Comparison of ENCODE assay signal across 17 cellular contexts in genomic region chr10:121553455-121553854, GRCh38. TPM values are rescaled to one million over a fixed set of nuclear protein-coding genes. Genes with fewer than 3 reads are reported as not detected.
DNase-seq lines count a peak whose midpoint lies in the region; ATAC-seq, FAIRE-seq and TF ChIP-seq lines count a peak whose summit lies in the region.
"Had no signal": no experiment of that assay in that cellular context is flagged by ENCODE, and none has a peak within 500 bp of the region (broad histone marks: within the 10 kb centered on the region; RNA-seq: fewer than 3 reads in every experiment).

No MANE protein-coding gene starts in this region.

- no peak overlapping the region for H3K4me3 Mint-ChIP-seq in CD8-positive, alpha-beta memory T cell
- H3K4me3 Mint-ChIP-seq: activated naive CD8-positive, alpha-beta T cell; T-helper 1 cell treated with Interleukin-12 subunit alpha and Interleukin-12 subunit beta and Interleukin-4 antibody, amounts not matched to agents 30 μg/mL and 1 μg/mL, for 36 hours had no signal

- H3K36me3 ChIP-seq in HepG2 (replicated peaks in 1 of 2; ENCODE audit: control insufficient read depth in 1 of 2, insufficient read depth in 2 of 2, low read length in 2 of 2) (no peaks in the 10 kb centered on the region), right lobe of liver (no peaks in the 10 kb centered on the region), H7 (replicated peaks; ENCODE audit: control insufficient read depth, insufficient read depth, low read length) (peaks cover 15% of the 10 kb centered on the region)
- H3K36me3 ChIP-seq in CD8-positive, alpha-beta memory T cell (ENCODE audit: insufficient read depth, low read length), result no peaks in the 10 kb centered on the region
- H3K36me3 ChIP-seq: Peyer's patch had no signal

- H4K20me1 ChIP-seq in HepG2 (ENCODE audit: insufficient read depth, low read length), result no peaks in the 10 kb centered on the region

- peaks cover 0 to 2% (median 2%) of the 10 kb centered on the region in 3 donors for H3K36me3 Mint-ChIP-seq in CD8-positive, alpha-beta memory T cell
- H3K36me3 Mint-ChIP-seq: activated naive CD8-positive, alpha-beta T cell had no signal

- H3K27me3 ChIP-seq in HepG2 (ENCODE audit: control insufficient read depth in 1 of 2, insufficient read depth in 2 of 2, low read length in 2 of 2) (no peaks in the 10 kb centered on the region; a peak in 1 of 5 replicates), right lobe of liver (no peaks in the 10 kb centered on the region), H7 (ENCODE audit: control insufficient read depth, insufficient read depth, low read length) (no peaks in the 10 kb centered on the region)
- H3K27me3 ChIP-seq in CD8-positive, alpha-beta memory T cell (ENCODE audit: insufficient read depth, low read length, poor library complexity, severe bottlenecking), result no peaks in the 10 kb centered on the region
- H3K27me3 ChIP-seq: Peyer's patch had no signal

- H3K27me3 Mint-ChIP-seq in CD8-positive, alpha-beta memory T cell, result peaks cover 0 to 2% of the 10 kb centered on the region in 2 donors
- H3K27me3 Mint-ChIP-seq: activated naive CD8-positive, alpha-beta T cell had no signal

- no peak overlapping the region for H3K27ac Mint-ChIP-seq in CD8-positive, alpha-beta memory T cell
- H3K27ac Mint-ChIP-seq: activated naive CD8-positive, alpha-beta T cell; T-helper 1 cell treated with Interleukin-12 subunit alpha and Interleukin-12 subunit beta and Interleukin-4 antibody, amounts not matched to agents 30 μg/mL and 1 μg/mL, for 36 hours had no signal

- intact Hi-C loops in HepG2 (cut with micrococcal nuclease; ENCODE audit: unreplicated experiment), result no loop called here
- intact Hi-C loops in right lobe of liver (cut with DNase I), result no loop called here
- intact Hi-C loops in left colon (cut with DNase I, micrococcal nuclease), result no loop called here

- H3K4me3 ChIP-seq in HepG2 (replicated peaks in 1 of 3; ENCODE audit: insufficient read depth in 1 of 3, low read depth in 2 of 3, low read length in 3 of 3), result no peak overlapping the region
- no peak overlapping the region for H3K4me3 ChIP-seq in right lobe of liver
- H3K4me3 ChIP-seq in H7 (ENCODE audit: insufficient read depth, low read depth, low read length), result no peak overlapping the region
- H3K4me3 ChIP-seq in CD8-positive, alpha-beta memory T cell (ENCODE audit: low read length), result no peak overlapping the region
- H3K4me3 ChIP-seq: lower lobe of right lung, Peyer's patch had no signal

- WGBS in HepG2 (ENCODE audit: low lambda C conversion rate), result 0% methylated on average over 1 of the region's 1 CpG
- WGBS in right lobe of liver (ENCODE audit: insufficient coverage, low coverage, low lambda C conversion rate, missing lambda C conversion rate), result 30% methylated on average over 1 of the region's 1 CpG

- peak; percentile 32; the same call in 2 of the 3 replicates for ATAC-seq in HepG2
- ATAC-seq in right lobe of liver, result no peak
- ATAC-seq in left colon, result peak; percentile 26
- ATAC-seq in HG03432 (IDR thresholded peaks at IDR 0.05; ENCODE audit: unreplicated experiment), result no peak

- DNase-seq in HepG2 (ENCODE audit: low spot score) (peak; percentile 28), right lobe of liver (no peak), left colon (no peak), SKM-1 treated with dmso at 0.1 percent for 144 hours (lab: John Stamatoyannopoulos, UW; ENCODE audit: unreplicated experiment) (no peak), H7 (no peak)
- DNase-seq in CD8-positive, alpha-beta memory T cell, result no peak
- DNase-seq: ACHN; activated T-cell treated with anti-CD3 and anti-CD28 coated beads for 4 hours; central memory CD4-positive, alpha-beta T cell; lower lobe of right lung; NCI-H446 treated with DMSO at 0.1 percent for 48 hours; Peyer's patch had no signal

- no peak overlapping the region for H2AFZ ChIP-seq in HepG2 (ENCODE audit: low read length)

- CTCF ChIA-PET in HepG2 (lab: Yijun Ruan, JAX; ENCODE audit: low intra/inter-chr PET ratio, low total read pairs), result no interaction called here
- CTCF ChIA-PET in CD8-positive, alpha-beta memory T cell (lab: Charles Lee), result no interaction called here

- peaks cover 0 to 4% (median 2%) of the 10 kb centered on the region in 5 donors for H3K9me3 Mint-ChIP-seq in CD8-positive, alpha-beta memory T cell

- BruUV-seq in HepG2 (replicated peaks; lab: Mats Ljungman, UMichigan), result no TSS peak

- POLR2A ChIA-PET in HepG2 (lab: Yijun Ruan, JAX), result no interaction called here
- POLR2A ChIA-PET in CD8-positive, alpha-beta memory T cell (lab: Charles Lee), result interaction anchor here (0.6 kb wide), 1 partner anchor 918 kb away, joined by 3 read pairs; no protein-coding TSS in a partner anchor

- in situ Hi-C loops in HepG2 (cut with HindIII; ENCODE audit: extremely low pct_ligation_motif_present, low pct_unique_long_range_greater_than_20kb), result no loop called here

- H3K9ac ChIP-seq in HepG2 (ENCODE audit: insufficient read depth, low read depth, low read length), result no peak overlapping the region

- H3K9me3 ChIP-seq in HepG2 (ENCODE audit: low read length) (no peaks in the 10 kb centered on the region), right lobe of liver (no peaks in the 10 kb centered on the region)
- no peaks in the 10 kb centered on the region for H3K9me3 ChIP-seq in CD8-positive, alpha-beta memory T cell (ENCODE audit: low read length)
- H3K9me3 ChIP-seq: lower lobe of right lung, Peyer's patch had no signal

- TF ChIP-seq EP300 in HepG2 (IDR thresholded peaks at IDR 0.05; ENCODE audit: low read depth in 2 of 2, low read length in 2 of 2) (no peak), HepG2 (CRISPR knock-in tag; IDR thresholded peaks at IDR 0.05; ENCODE audit: borderline replicate concordance) (no peak)

- H3K79me2 ChIP-seq in HepG2 (ENCODE audit: insufficient read depth, low read length), result no peaks in the 10 kb centered on the region

- peaks cover 33% of the 10 kb centered on the region for H3K4me1 ChIP-seq in HepG2 (ENCODE audit: insufficient read depth, low read length)
- no peaks in the 10 kb centered on the region for H3K4me1 ChIP-seq in right lobe of liver
- H3K4me1 ChIP-seq in CD8-positive, alpha-beta memory T cell (ENCODE audit: insufficient read depth, low read length), result no peaks in the 10 kb centered on the region
- H3K4me1 ChIP-seq: Peyer's patch had no signal

- H3K27ac ChIP-seq in HepG2 (ENCODE audit: extremely low read length, insufficient read depth, low read length) (no peak overlapping the region), right lobe of liver (no peak overlapping the region), VCaP (peak overlapping the region; percentile 50)
- no peak overlapping the region for H3K27ac ChIP-seq in CD8-positive, alpha-beta memory T cell (ENCODE audit: low read depth, low read length)
- H3K27ac ChIP-seq: lower lobe of right lung, Peyer's patch had no signal

- no peak for TF ChIP-seq RAD21 in HepG2 (CRISPR knock-in tag; IDR thresholded peaks at IDR 0.05)

- TF ChIP-seq CTCF in HepG2 (CRISPR knock-in tag; IDR thresholded peaks at IDR 0.05) (no peak), right lobe of liver (IDR thresholded peaks at IDR 0.05) (no peak), VCaP (conservative IDR thresholded peaks at IDR 0.05) (no peak)

- FAIRE-seq in HepG2 (lab: Jason Lieb, UNC), result no peak
- FAIRE-seq: endothelial cell of umbilical vein had no signal

- H3K4me2 ChIP-seq in HepG2 (ENCODE audit: low read depth, low read length), result peak overlapping the region; percentile 11

- H3K4me1 Mint-ChIP-seq in CD8-positive, alpha-beta memory T cell, result peaks cover 0 to 6% (median 0%) of the 10 kb centered on the region in 3 donors

- TF ChIP-seq POLR2A in HepG2 (IDR thresholded peaks at IDR 0.05; ENCODE audit: insufficient read depth in 1 of 2, low read depth in 2 of 2, low read length in 2 of 2) (no peak), right lobe of liver (IDR thresholded peaks at IDR 0.05) (no peak)

TF ChIP-seq in HepG2, 621 proteins besides CTCF, POLR2A, EP300 and RAD21 (continues in another document):
- no peak for TF ChIP-seq KDM4B (CRISPR knock-in tag; IDR thresholded peaks at IDR 0.05)

RNA-seq across cellular contexts. Expression of gene FGFR2, which starts 44.8 kb away (rescaled TPM):
- total RNA-seq in HepG2 (2016; rRNA removed; fragmentation: Illumina TruSeq; extraction: Trizol) (1.4 and 2.6 TPM in 2 replicates), right lobe of liver (10 to 100 TPM; 14.4 to 33.7 (median 23.0) TPM), left colon (10 to 100 TPM; 39.2 to 68.0 TPM)
- total RNA-seq in HepG2 (2016; cell fraction: cytosol; rRNA removed; fragmentation: Illumina TruSeq; extraction: Trizol; ENCODE audit: low read depth), result 1.8 and 2.8 TPM in 2 replicates
- 1.8 and 2.2 TPM in 2 replicates for total RNA-seq in HepG2 (2016; cell fraction: insoluble cytoplasmic fraction; rRNA removed; fragmentation: Illumina TruSeq; extraction: Trizol)
- total RNA-seq in HepG2 (2016; cell fraction: membrane; rRNA removed; fragmentation: Illumina TruSeq; extraction: Trizol), result 1.2 and 1.7 TPM in 2 replicates
- 3.3 and 4.2 TPM in 2 replicates for total RNA-seq in HepG2 (2016; cell fraction: nucleus; rRNA removed; fragmentation: Illumina TruSeq; extraction: Trizol)
- 1.2 and 1.6 TPM in 2 replicates for polyA plus RNA-seq in HepG2 (2011; rRNA removed)
- 0.82 and 1.0 TPM in 2 replicates for polyA plus RNA-seq in HepG2 (2011; cell fraction: cytosol; rRNA removed)
- 2.9 and 4.4 TPM in 2 replicates for polyA plus RNA-seq in HepG2 (2011; cell fraction: nucleus; rRNA removed)
- 0.41 and 1.3 TPM in 2 replicates for polyA plus RNA-seq in HepG2 (2012)
- polyA plus RNA-seq in HepG2 (2016; cell fraction: cytosol; fragmentation: Illumina TruSeq; extraction: Trizol; ENCODE audit: low read depth), result 0.15 and 0.22 TPM in 2 replicates
- 1.6 and 1.9 TPM in 2 replicates for polyA plus RNA-seq in HepG2 (2016; cell fraction: insoluble cytoplasmic fraction; fragmentation: Illumina TruSeq; extraction: Trizol; ENCODE audit: low read depth)
- 0.44 and 0.58 TPM in 2 replicates for polyA plus RNA-seq in HepG2 (2016; cell fraction: membrane; fragmentation: Illumina TruSeq; extraction: Trizol; ENCODE audit: low read depth)
- polyA plus RNA-seq in HepG2 (2016; cell fraction: nucleus; fragmentation: Illumina TruSeq; extraction: Trizol; ENCODE audit: insufficient read depth, low read depth), result 9.1 and 11.3 TPM in 2 replicates
- 0.12 and 1.0 TPM in 2 replicates for polyA minus RNA-seq in HepG2 (2011; rRNA and poly(A)+ RNA removed; ENCODE audit: low replicate concordance)
- polyA minus RNA-seq in HepG2 (2011; cell fraction: cytosol; rRNA and poly(A)+ RNA removed), result 0.70 and 0.89 TPM in 2 replicates
- 1.7 and 2.3 TPM in 2 replicates for polyA minus RNA-seq in HepG2 (2011; cell fraction: nucleus; rRNA and poly(A)+ RNA removed)
- total RNA-seq in H7 (2014; rRNA removed; shearing (Covaris generic)), result 47.1 and 71.1 TPM in 2 replicates
- total RNA-seq in CD8-positive, alpha-beta memory T cell, result under 1 TPM; 0.11 to 0.13 TPM
- polyA plus RNA-seq in CD8-positive, alpha-beta memory T cell, result 1.3 TPM
- total RNA-seq: endothelial cell of umbilical vein had no signal

Comparison
In these comparisons a context has a peak if more than half of its experiments do, and no peak if none do; other contexts are left out.
1. ATAC-seq: peak in HepG2 (single experiment) and left colon (single experiment); none in right lobe of liver (0 of 4) and HG03432 (single experiment).